ENCODE assay signal across 8 cellular contexts in genomic region chr15:90885432-90886290, GRCh38. TPM values are rescaled to one million over a fixed set of nuclear protein-coding genes. Genes with fewer than 3 reads are reported as not detected.
DNase-seq lines count a peak whose midpoint lies in the region; ATAC-seq and TF ChIP-seq lines count a peak whose summit lies in the region.

No MANE protein-coding gene starts in this region.

- H3K27ac ChIP-seq in thyroid gland = peak overlapping the region; percentile 96 to 98 (median 96)

- peak; percentile 96 for TF ChIP-seq CTCF in foreskin fibroblast (IDR thresholded peaks at IDR 0.05; ENCODE audit: low read depth, low read length)
- TF ChIP-seq CTCF in thyroid gland (IDR thresholded peaks at IDR 0.05) = peak; percentile 86 to 99 (median 98)

- H3K4me3 ChIP-seq in foreskin fibroblast (ENCODE audit: low read depth in 1 of 2, low read length in 2 of 2) (peak overlapping the region in 1 of 2 donors; percentile 57), thyroid gland (replicated peaks in 1 of 3) (peak overlapping the region in 1 of 3 donors; percentile 57)

- no peaks in the 10 kb centered on the region for H3K27me3 ChIP-seq in thyroid gland

- peak; percentile 49 for ATAC-seq in HG03378 (IDR thresholded peaks at IDR 0.05; ENCODE audit: unreplicated experiment)

- intact Hi-C loops in thyroid gland (cut with DNase I) = loop anchor here (2.0 to 10.0 kb wide), 3 partner anchors 168 to 561 kb away; partner anchors contain the start of gene BLM

- 55 to 61% methylated on average over 18 to 23 of the region's 23 CpGs for WGBS in thyroid gland, 2 donors

- TF ChIP-seq POLR2A in thyroid gland (IDR thresholded peaks at IDR 0.05) = no peak

- DNase-seq in DMS 273 (lab: John Stamatoyannopoulos, UW; ENCODE audit: unreplicated experiment) (peak; percentile 75), DMS 273 treated with DMSO at 0.1 percent for 48 hours (lab: John Stamatoyannopoulos, UW) (no peak), SIG-M5 (lab: John Stamatoyannopoulos, UW) (peak; percentile 49), foreskin fibroblast (peak in 1 of 2 donors; percentile 86), occipital lobe (lab: John Stamatoyannopoulos, UW) (peak; percentile 38), thyroid gland (peak; percentile 75 to 76)
- DNase-seq in activated effector memory CD4-positive, alpha-beta T cell treated with anti-CD3 and anti-CD28 coated beads, Interleukin-2, amount 50 U/mL, for 16 hours = peak; percentile 92

- H3K4me1 ChIP-seq in thyroid gland = peaks cover 25 to 39% of the 10 kb centered on the region in 2 donors

- peaks cover 28 to 30% of the 10 kb centered on the region in 2 donors for H3K36me3 ChIP-seq in thyroid gland

- H3K9me3 ChIP-seq in thyroid gland = no peaks in the 10 kb centered on the region

RNA-seq across cellular contexts. Expression of gene FES, which starts 1.4 kb away (rescaled TPM):
- 4.8 TPM for total RNA-seq in occipital lobe
- 10 to 100 TPM; 34.1 to 44.5 (median 36.0) TPM for total RNA-seq in thyroid gland

RNA-seq across cellular contexts. Expression of gene FURIN, which starts 17.3 kb away (rescaled TPM):
- total RNA-seq in occipital lobe (8.7 TPM), thyroid gland (100 to 1,000 TPM in 2 of 4 donors, 10 to 100 TPM in 2; 88.6 to 128 (median 102) TPM)

RNA-seq across cellular contexts. Expression of gene MAN2A2, which starts 17.4 kb away (rescaled TPM):
- 32.4 TPM for total RNA-seq in occipital lobe
- 100 to 1,000 TPM in 1 of 4 donors, 10 to 100 TPM in 3; 30.1 to 129 (median 58.9) TPM for total RNA-seq in thyroid gland

RNA-seq across cellular contexts. Expression of gene HDDC3, which starts 46.7 kb away (rescaled TPM):
- total RNA-seq in occipital lobe (11.7 TPM), thyroid gland (10 to 100 TPM; 13.3 to 25.7 (median 18.0) TPM)

RNA-seq across cellular contexts. Expression of gene UNC45A, which starts 49.4 kb away (rescaled TPM):
- total RNA-seq in occipital lobe (35.7 TPM), thyroid gland (10 to 100 TPM; 26.3 to 59.3 (median 43.9) TPM)
